ENCODE assay signal across 1 cellular context in genomic region chr5:132807163-132807838, GRCh38.
TF ChIP-seq lines count a peak whose summit lies in the region.

No MANE protein-coding gene starts in this region.

TF ChIP-seq in GM12878, 131 proteins besides CTCF, POLR2A, EP300 and RAD21 (continued from another document):
- TF ChIP-seq GABPA (IDR thresholded peaks at IDR 0.05; ENCODE audit: low read depth) = no peak
- TF ChIP-seq MEF2B (IDR thresholded peaks at IDR 0.05; ENCODE audit: partially characterized antibody, poor library complexity, severe bottlenecking) = peak; percentile 98
- TF ChIP-seq NR2F1 (conservative IDR thresholded peaks at IDR 0.05) = peak; percentile 37
- no peak for TF ChIP-seq YY1 (IDR thresholded peaks at IDR 0.05; ENCODE audit: low read depth, low read length)
- no peak for TF ChIP-seq RFX5 (IDR thresholded peaks at IDR 0.05; ENCODE audit: low read depth, low read length)
- no peak for TF ChIP-seq FOS (IDR thresholded peaks at IDR 0.05; ENCODE audit: borderline replicate concordance, extremely low read depth, insufficient read length)
- TF ChIP-seq SIX5 (IDR thresholded peaks at IDR 0.05; ENCODE audit: low read depth, low read length, severe bottlenecking) = no peak
- no peak for TF ChIP-seq E2F8 (IDR thresholded peaks at IDR 0.05; ENCODE audit: low read depth, partially characterized antibody)
- TF ChIP-seq JUNB (IDR thresholded peaks at IDR 0.05) = no peak
- TF ChIP-seq HDAC2 (IDR thresholded peaks at IDR 0.05) = no peak
- no peak for TF ChIP-seq BCLAF1 (IDR thresholded peaks at IDR 0.05)
- TF ChIP-seq CHD4 (IDR thresholded peaks at IDR 0.05) = no peak
- peak; percentile 79; the same call in 1 of the 2 replicates for TF ChIP-seq GATAD2B (conservative IDR thresholded peaks at IDR 0.05; ENCODE audit: low read depth)
- TF ChIP-seq TCF12 (IDR thresholded peaks at IDR 0.05; ENCODE audit: low read depth, low read length) = peak; percentile 31; the same call in 1 of the 2 replicates
- TF ChIP-seq MYB (IDR thresholded peaks at IDR 0.05; ENCODE audit: borderline replicate concordance, low read depth, low read length) = no peak
- no peak for TF ChIP-seq ZBED1 (IDR thresholded peaks at IDR 0.05; ENCODE audit: borderline replicate concordance)
- peak; percentile 21; the same call in 1 of the 2 replicates for TF ChIP-seq ATF7 (IDR thresholded peaks at IDR 0.05; ENCODE audit: low read depth)
- no peak for TF ChIP-seq NFIC (IDR thresholded peaks at IDR 0.05; ENCODE audit: low read depth, low read length)
- no peak for TF ChIP-seq TAF1 (IDR thresholded peaks at IDR 0.05; ENCODE audit: borderline replicate concordance, low read depth, low read length)
